Comparison of ENCODE assay signal across 1 cellular context in genomic region chr4:80006935-80007744, GRCh38.
TF ChIP-seq lines count a peak whose summit lies in the region.

No MANE protein-coding gene starts in this region.

TF ChIP-seq in SK-N-SH, 30 proteins besides CTCF, POLR2A, EP300 and RAD21 (continued from another document):
- TF ChIP-seq PBX3 (IDR thresholded peaks at IDR 0.05) (peak; percentile 21; the same call in 1 of the 2 replicates), FOXJ3 (CRISPR knock-in tag; IDR thresholded peaks at IDR 0.05) (0 out of 2 replicates have a peak, but pooled peaks have one; percentile 16), EZH2phosphoT487 (IDR thresholded peaks at IDR 0.05; ENCODE audit: borderline replicate concordance, low read depth) (no peak), MEF2A (IDR thresholded peaks at IDR 0.05; ENCODE audit: borderline replicate concordance, low read depth) (no peak), MAX (IDR thresholded peaks at IDR 0.05; ENCODE audit: low read depth) (no peak), TAF1 (IDR thresholded peaks at IDR 0.05; ENCODE audit: borderline replicate concordance, low read depth, low read length) (no peak), USF1 (IDR thresholded peaks at IDR 0.05; ENCODE audit: borderline replicate concordance, low read depth) (no peak)
